ENCODE assay signal across 1 cellular context in the genomic region with DNA sequence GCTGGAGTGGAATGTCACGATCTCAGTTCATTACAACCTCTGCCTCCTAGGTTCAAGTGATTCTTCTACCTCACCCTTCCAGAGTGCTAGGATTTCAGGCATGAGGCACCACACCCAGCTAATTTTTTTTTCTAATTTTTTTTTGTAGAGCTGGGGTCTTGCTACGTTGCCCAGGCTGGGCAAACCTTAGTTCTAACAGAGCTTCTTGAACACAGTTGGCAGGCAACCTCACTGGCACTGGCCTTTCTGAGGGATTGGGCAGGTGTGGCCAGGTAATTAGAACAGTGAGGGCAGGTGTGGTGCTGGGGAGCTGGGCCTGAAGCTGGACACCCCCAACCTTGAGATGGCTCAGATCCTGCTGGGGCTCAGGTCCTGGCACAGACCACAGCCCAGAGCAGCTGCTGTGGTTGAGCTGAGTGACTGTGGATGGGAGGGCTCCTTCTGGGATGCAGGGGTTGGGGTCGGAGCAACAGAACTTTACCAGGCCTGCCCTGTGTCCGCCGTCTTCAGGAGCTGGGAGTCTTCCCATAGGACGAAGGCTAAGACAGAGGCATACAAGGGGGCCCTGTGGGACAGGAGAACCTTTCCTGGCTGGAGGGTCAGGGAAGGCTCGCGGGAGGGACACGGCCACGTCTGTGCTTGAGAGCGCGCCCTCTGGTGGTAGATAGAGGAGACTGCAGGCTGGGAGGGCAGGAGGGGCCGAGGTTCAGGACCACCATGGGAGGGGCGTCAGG.
TF ChIP-seq lines count a peak whose summit lies in the region.

No MANE protein-coding gene starts in this region.

TF ChIP-seq in WTC11, 78 proteins besides CTCF, POLR2A, EP300 and RAD21 (continued from another document and continues in another):
- no peak for TF ChIP-seq USF2 (CRISPR knock-in tag; IDR thresholded peaks at IDR 0.05)
- TF ChIP-seq FOXP1 (CRISPR knock-in tag; IDR thresholded peaks at IDR 0.05; ENCODE audit: borderline replicate concordance): peak; percentile 87; the same call in 1 of the 2 replicates
- peak; percentile 78; the same call in 1 of the 2 replicates for TF ChIP-seq SP1 (CRISPR knock-in tag; conservative IDR thresholded peaks at IDR 0.05)
- peak; percentile 78; the same call in 1 of the 2 replicates for TF ChIP-seq ETV6 (CRISPR knock-in tag; IDR thresholded peaks at IDR 0.05)
- TF ChIP-seq, protein P1, sequence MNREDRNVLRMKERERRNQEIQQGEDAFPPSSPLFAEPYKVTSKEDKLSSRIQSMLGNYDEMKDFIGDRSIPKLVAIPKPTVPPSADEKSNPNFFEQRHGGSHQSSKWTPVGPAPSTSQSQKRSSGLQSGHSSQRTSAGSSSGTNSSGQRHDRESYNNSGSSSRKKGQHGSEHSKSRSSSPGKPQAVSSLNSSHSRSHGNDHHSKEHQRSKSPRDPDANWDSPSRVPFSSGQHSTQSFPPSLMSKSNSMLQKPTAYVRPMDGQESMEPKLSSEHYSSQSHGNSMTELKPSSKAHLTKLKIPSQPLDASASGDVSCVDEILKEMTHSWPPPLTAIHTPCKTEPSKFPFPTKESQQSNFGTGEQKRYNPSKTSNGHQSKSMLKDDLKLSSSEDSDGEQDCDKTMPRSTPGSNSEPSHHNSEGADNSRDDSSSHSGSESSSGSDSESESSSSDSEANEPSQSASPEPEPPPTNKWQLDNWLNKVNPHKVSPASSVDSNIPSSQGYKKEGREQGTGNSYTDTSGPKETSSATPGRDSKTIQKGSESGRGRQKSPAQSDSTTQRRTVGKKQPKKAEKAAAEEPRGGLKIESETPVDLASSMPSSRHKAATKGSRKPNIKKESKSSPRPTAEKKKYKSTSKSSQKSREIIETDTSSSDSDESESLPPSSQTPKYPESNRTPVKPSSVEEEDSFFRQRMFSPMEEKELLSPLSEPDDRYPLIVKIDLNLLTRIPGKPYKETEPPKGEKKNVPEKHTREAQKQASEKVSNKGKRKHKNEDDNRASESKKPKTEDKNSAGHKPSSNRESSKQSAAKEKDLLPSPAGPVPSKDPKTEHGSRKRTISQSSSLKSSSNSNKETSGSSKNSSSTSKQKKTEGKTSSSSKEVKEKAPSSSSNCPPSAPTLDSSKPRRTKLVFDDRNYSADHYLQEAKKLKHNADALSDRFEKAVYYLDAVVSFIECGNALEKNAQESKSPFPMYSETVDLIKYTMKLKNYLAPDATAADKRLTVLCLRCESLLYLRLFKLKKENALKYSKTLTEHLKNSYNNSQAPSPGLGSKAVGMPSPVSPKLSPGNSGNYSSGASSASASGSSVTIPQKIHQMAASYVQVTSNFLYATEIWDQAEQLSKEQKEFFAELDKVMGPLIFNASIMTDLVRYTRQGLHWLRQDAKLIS (CRISPR knock-in tag; IDR thresholded peaks at IDR 0.05; ENCODE audit: borderline replicate concordance): no peak
- TF ChIP-seq MLX (CRISPR knock-in tag; IDR thresholded peaks at IDR 0.05): no peak
- TF ChIP-seq NFATC4 (CRISPR knock-in tag; IDR thresholded peaks at IDR 0.05): no peak
- TF ChIP-seq ZNF121 (CRISPR knock-in tag; IDR thresholded peaks at IDR 0.05): peak; percentile 97
- TF ChIP-seq, protein P2, sequence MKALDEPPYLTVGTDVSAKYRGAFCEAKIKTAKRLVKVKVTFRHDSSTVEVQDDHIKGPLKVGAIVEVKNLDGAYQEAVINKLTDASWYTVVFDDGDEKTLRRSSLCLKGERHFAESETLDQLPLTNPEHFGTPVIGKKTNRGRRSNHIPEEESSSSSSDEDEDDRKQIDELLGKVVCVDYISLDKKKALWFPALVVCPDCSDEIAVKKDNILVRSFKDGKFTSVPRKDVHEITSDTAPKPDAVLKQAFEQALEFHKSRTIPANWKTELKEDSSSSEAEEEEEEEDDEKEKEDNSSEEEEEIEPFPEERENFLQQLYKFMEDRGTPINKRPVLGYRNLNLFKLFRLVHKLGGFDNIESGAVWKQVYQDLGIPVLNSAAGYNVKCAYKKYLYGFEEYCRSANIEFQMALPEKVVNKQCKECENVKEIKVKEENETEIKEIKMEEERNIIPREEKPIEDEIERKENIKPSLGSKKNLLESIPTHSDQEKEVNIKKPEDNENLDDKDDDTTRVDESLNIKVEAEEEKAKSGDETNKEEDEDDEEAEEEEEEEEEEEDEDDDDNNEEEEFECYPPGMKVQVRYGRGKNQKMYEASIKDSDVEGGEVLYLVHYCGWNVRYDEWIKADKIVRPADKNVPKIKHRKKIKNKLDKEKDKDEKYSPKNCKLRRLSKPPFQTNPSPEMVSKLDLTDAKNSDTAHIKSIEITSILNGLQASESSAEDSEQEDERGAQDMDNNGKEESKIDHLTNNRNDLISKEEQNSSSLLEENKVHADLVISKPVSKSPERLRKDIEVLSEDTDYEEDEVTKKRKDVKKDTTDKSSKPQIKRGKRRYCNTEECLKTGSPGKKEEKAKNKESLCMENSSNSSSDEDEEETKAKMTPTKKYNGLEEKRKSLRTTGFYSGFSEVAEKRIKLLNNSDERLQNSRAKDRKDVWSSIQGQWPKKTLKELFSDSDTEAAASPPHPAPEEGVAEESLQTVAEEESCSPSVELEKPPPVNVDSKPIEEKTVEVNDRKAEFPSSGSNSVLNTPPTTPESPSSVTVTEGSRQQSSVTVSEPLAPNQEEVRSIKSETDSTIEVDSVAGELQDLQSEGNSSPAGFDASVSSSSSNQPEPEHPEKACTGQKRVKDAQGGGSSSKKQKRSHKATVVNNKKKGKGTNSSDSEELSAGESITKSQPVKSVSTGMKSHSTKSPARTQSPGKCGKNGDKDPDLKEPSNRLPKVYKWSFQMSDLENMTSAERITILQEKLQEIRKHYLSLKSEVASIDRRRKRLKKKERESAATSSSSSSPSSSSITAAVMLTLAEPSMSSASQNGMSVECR (CRISPR knock-in tag; IDR thresholded peaks at IDR 0.05; ENCODE audit: borderline replicate concordance): no peak
- TF ChIP-seq, protein P3, sequence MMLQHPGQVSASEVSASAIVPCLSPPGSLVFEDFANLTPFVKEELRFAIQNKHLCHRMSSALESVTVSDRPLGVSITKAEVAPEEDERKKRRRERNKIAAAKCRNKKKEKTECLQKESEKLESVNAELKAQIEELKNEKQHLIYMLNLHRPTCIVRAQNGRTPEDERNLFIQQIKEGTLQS (CRISPR knock-in tag; conservative IDR thresholded peaks at IDR 0.05): no peak
- no peak for TF ChIP-seq NFYB (CRISPR knock-in tag; conservative IDR thresholded peaks at IDR 0.05; ENCODE audit: low read depth)
- no peak for TF ChIP-seq ZNF138 (CRISPR knock-in tag; conservative IDR thresholded peaks at IDR 0.05)
- TF ChIP-seq TEAD1 (CRISPR knock-in tag; IDR thresholded peaks at IDR 0.05): peak; percentile 76; the same call in 1 of the 2 replicates
- no peak for TF ChIP-seq GRHL2 (CRISPR knock-in tag; IDR thresholded peaks at IDR 0.05; ENCODE audit: insufficient replicate concordance, severe bottlenecking)
- TF ChIP-seq, protein P4, sequence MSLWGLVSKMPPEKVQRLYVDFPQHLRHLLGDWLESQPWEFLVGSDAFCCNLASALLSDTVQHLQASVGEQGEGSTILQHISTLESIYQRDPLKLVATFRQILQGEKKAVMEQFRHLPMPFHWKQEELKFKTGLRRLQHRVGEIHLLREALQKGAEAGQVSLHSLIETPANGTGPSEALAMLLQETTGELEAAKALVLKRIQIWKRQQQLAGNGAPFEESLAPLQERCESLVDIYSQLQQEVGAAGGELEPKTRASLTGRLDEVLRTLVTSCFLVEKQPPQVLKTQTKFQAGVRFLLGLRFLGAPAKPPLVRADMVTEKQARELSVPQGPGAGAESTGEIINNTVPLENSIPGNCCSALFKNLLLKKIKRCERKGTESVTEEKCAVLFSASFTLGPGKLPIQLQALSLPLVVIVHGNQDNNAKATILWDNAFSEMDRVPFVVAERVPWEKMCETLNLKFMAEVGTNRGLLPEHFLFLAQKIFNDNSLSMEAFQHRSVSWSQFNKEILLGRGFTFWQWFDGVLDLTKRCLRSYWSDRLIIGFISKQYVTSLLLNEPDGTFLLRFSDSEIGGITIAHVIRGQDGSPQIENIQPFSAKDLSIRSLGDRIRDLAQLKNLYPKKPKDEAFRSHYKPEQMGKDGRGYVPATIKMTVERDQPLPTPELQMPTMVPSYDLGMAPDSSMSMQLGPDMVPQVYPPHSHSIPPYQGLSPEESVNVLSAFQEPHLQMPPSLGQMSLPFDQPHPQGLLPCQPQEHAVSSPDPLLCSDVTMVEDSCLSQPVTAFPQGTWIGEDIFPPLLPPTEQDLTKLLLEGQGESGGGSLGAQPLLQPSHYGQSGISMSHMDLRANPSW (CRISPR knock-in tag; conservative IDR thresholded peaks at IDR 0.05; ENCODE audit: low read depth): no peak
- no peak for TF ChIP-seq HMGA2 (CRISPR knock-in tag; IDR thresholded peaks at IDR 0.05)
- TF ChIP-seq CDX4 (CRISPR knock-in tag; IDR thresholded peaks at IDR 0.05; ENCODE audit: borderline replicate concordance): no peak
- TF ChIP-seq NR3C1 (CRISPR knock-in tag; conservative IDR thresholded peaks at IDR 0.05; ENCODE audit: low read depth): no peak
- TF ChIP-seq MYBL2 (CRISPR knock-in tag; IDR thresholded peaks at IDR 0.05): 0 out of 2 replicates have a peak, but pooled peaks have one; percentile 38
- no peak for TF ChIP-seq ZBTB21 (CRISPR knock-in tag; IDR thresholded peaks at IDR 0.05; ENCODE audit: borderline replicate concordance)
- TF ChIP-seq TEAD4 (CRISPR knock-in tag; IDR thresholded peaks at IDR 0.05): no peak
- no peak for TF ChIP-seq FOXK1 (CRISPR knock-in tag; IDR thresholded peaks at IDR 0.05)
- TF ChIP-seq, protein P5, sequence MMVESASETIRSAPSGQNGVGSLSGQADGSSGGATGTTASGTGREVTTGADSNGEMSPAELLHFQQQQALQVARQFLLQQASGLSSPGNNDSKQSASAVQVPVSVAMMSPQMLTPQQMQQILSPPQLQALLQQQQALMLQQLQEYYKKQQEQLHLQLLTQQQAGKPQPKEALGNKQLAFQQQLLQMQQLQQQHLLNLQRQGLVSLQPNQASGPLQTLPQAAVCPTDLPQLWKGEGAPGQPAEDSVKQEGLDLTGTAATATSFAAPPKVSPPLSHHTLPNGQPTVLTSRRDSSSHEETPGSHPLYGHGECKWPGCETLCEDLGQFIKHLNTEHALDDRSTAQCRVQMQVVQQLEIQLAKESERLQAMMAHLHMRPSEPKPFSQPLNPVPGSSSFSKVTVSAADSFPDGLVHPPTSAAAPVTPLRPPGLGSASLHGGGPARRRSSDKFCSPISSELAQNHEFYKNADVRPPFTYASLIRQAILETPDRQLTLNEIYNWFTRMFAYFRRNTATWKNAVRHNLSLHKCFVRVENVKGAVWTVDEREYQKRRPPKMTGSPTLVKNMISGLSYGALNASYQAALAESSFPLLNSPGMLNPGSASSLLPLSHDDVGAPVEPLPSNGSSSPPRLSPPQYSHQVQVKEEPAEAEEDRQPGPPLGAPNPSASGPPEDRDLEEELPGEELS (CRISPR knock-in tag; IDR thresholded peaks at IDR 0.05): no peak; the same call in 1 of the 2 replicates
- TF ChIP-seq ZNF416 (CRISPR knock-in tag; IDR thresholded peaks at IDR 0.05): no peak
- TF ChIP-seq, protein P6, sequence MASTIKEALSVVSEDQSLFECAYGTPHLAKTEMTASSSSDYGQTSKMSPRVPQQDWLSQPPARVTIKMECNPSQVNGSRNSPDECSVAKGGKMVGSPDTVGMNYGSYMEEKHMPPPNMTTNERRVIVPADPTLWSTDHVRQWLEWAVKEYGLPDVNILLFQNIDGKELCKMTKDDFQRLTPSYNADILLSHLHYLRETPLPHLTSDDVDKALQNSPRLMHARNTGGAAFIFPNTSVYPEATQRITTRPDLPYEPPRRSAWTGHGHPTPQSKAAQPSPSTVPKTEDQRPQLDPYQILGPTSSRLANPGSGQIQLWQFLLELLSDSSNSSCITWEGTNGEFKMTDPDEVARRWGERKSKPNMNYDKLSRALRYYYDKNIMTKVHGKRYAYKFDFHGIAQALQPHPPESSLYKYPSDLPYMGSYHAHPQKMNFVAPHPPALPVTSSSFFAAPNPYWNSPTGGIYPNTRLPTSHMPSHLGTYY (CRISPR knock-in tag; IDR thresholded peaks at IDR 0.05): no peak
- TF ChIP-seq, protein P7, sequence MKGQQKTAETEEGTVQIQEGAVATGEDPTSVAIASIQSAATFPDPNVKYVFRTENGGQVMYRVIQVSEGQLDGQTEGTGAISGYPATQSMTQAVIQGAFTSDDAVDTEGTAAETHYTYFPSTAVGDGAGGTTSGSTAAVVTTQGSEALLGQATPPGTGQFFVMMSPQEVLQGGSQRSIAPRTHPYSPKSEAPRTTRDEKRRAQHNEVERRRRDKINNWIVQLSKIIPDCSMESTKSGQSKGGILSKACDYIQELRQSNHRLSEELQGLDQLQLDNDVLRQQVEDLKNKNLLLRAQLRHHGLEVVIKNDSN (CRISPR knock-in tag; IDR thresholded peaks at IDR 0.05): no peak
- TF ChIP-seq RELA (CRISPR knock-in tag; IDR thresholded peaks at IDR 0.05; ENCODE audit: borderline replicate concordance): no peak
- no peak for TF ChIP-seq E2F4 (CRISPR knock-in tag; IDR thresholded peaks at IDR 0.05; ENCODE audit: borderline replicate concordance, low read depth)
- TF ChIP-seq GTF2I (CRISPR knock-in tag; conservative IDR thresholded peaks at IDR 0.05): peak; percentile 83
- no peak for TF ChIP-seq CBFB (CRISPR knock-in tag; IDR thresholded peaks at IDR 0.05; ENCODE audit: low read depth)
